2 cellular contexts compared by ENCODE assay signal in the genomic region with DNA sequence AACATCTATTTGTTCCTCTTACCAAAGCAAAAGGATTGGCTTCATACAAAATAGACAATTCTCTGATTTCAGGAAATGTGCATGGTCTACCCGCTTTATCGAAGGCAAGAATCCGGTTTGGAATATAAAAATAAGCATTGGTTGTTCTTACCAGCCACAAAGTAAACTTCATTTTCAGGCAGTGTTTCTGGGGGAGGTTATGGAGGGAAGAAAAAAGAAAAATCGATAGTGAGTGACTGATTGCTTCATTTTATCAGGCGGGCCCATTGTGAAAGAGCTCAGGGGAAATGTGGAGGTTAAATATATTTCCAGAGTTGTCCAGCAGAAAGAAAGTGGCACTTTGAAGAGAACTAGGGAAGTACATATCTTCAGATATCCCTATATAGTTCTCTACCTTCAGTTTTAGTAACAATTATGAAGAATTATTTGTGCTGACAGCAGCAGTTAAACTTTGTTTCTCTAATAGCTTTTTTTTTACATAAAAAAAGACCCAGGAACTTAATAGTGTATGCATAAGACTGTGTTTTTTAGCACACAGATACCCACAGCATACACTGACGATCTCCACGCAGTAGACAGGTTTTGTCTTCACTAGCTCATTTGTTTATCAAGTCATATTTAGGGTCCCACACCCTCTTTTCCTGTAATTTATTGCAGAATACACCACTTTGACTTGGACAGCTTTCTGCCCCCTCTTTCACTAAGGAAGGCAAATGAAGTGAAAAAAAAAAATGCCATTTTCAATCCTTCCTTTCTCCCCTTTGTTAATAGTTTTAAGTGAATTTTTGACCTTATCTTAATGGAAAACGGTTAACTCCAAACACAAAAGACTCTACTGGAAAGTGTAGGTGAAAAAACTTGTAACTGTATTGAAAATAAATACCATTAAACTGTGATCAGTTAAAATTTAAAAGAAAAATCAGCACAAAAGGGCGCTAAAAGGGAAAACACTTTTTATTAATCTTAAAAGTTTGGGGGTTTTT.
TF ChIP-seq lines count a peak whose summit lies in the region.

No MANE protein-coding gene starts in this region.

TF ChIP-seq in HEK293T, 16 proteins besides CTCF, POLR2A, EP300 and RAD21:
- TF ChIP-seq SUZ12 (IDR thresholded peaks at IDR 0.05) (no peak), TARDBP (IDR thresholded peaks at IDR 0.05) (no peak), FOXA1 (IDR thresholded peaks at IDR 0.05) (no peak), ZNF384 (IDR thresholded peaks at IDR 0.05) (no peak), NFRKB (IDR thresholded peaks at IDR 0.05) (no peak), ELF4 (IDR thresholded peaks at IDR 0.05) (no peak), L3MBTL2 (conservative IDR thresholded peaks at IDR 0.05) (peak; percentile 36; the same call in 1 of the 2 replicates), SP1 (IDR thresholded peaks at IDR 0.05) (no peak), ARNT (IDR thresholded peaks at IDR 0.05) (no peak)
- TF ChIP-seq, protein P1, sequence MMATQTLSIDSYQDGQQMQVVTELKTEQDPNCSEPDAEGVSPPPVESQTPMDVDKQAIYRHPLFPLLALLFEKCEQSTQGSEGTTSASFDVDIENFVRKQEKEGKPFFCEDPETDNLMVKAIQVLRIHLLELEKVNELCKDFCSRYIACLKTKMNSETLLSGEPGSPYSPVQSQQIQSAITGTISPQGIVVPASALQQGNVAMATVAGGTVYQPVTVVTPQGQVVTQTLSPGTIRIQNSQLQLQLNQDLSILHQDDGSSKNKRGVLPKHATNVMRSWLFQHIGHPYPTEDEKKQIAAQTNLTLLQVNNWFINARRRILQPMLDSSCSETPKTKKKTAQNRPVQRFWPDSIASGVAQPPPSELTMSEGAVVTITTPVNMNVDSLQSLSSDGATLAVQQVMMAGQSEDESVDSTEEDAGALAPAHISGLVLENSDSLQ (IDR thresholded peaks at IDR 0.05) = peak; percentile 79

TF ChIP-seq in H1, 55 proteins besides CTCF, POLR2A, EP300 and RAD21:
- no peak for TF ChIP-seq SAP30 (IDR thresholded peaks at IDR 0.05; ENCODE audit: insufficient read depth, insufficient replicate concordance, low read length)
- TF ChIP-seq, protein P2, sequence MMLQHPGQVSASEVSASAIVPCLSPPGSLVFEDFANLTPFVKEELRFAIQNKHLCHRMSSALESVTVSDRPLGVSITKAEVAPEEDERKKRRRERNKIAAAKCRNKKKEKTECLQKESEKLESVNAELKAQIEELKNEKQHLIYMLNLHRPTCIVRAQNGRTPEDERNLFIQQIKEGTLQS (IDR thresholded peaks at IDR 0.05; ENCODE audit: insufficient read depth, low read depth, low read length) = no peak
- TF ChIP-seq SIRT6 (IDR thresholded peaks at IDR 0.05; ENCODE audit: low read length) = no peak
- TF ChIP-seq SIN3A (conservative IDR thresholded peaks at IDR 0.05 in 1 of 2, IDR thresholded peaks at IDR 0.05 in 1 of 2; ENCODE audit: low read depth in 1 of 2, low read length in 2 of 2) = no peak
- TF ChIP-seq, protein P3, sequence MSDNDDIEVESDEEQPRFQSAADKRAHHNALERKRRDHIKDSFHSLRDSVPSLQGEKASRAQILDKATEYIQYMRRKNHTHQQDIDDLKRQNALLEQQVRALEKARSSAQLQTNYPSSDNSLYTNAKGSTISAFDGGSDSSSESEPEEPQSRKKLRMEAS (IDR thresholded peaks at IDR 0.05) = no peak
- no peak for TF ChIP-seq SP4 (IDR thresholded peaks at IDR 0.05; ENCODE audit: low read length)
- TF ChIP-seq RFX5 (IDR thresholded peaks at IDR 0.05; ENCODE audit: borderline replicate concordance, low read depth, low read length) = no peak
- TF ChIP-seq SUZ12 (IDR thresholded peaks at IDR 0.05; ENCODE audit: low read length) = peak; percentile 30; the same call in 1 of the 2 replicates
- TF ChIP-seq RNF2 (IDR thresholded peaks at IDR 0.05; ENCODE audit: borderline replicate concordance, low read depth, low read length, missing control alignments, poor library complexity, severe bottlenecking) = no peak
- TF ChIP-seq CBX8 (IDR thresholded peaks at IDR 0.05; ENCODE audit: borderline replicate concordance, low read depth, low read length) = 0 out of 2 replicates have a peak, but pooled peaks have one; percentile 11
TF ChIP-seq in H1: peak in this region for 2.
